13 cellular contexts compared by ENCODE assay signal in genomic region chr19:1216756-1217155, GRCh38. TPM values are rescaled to one million over a fixed set of nuclear protein-coding genes. Genes with fewer than 3 reads are reported as not detected.
A peak's percentile ranks its signal among the peaks of the same experiment; 100 is the strongest.
DNase-seq lines count a peak whose midpoint lies in the region; ATAC-seq and TF ChIP-seq lines count a peak whose summit lies in the region.
"Had no signal": no experiment of that assay in that cellular context is flagged by ENCODE, and none has a peak within 500 bp of the region (broad histone marks: within the 10 kb centered on the region; RNA-seq: fewer than 3 reads in every experiment).

No MANE protein-coding gene starts in this region.

- no peaks in the 10 kb centered on the region for H3K9me3 Mint-ChIP-seq in activated T-helper 1 cell treated with anti-CD3 and anti-CD28 coated beads, Interleukin-12 subunit alpha, Interleukin-12 subunit beta, Interleukin-2, Interleukin-4 antibody, amounts not matched to agents 30 ng/mL and 10 ng/mL and 1 ng/mL, durations not matched to agents 14 hours and 24 hours and 36 hours
- H3K9me3 Mint-ChIP-seq: dendritic cell treated with granulocyte-macrophage colony-stimulating factor and Interleukin-4, amounts not matched to agents 40 ng/mL and 50 ng/mL, for 4 days; mesothelial cell of epicardium had no signal

- H3K27me3 Mint-ChIP-seq in activated T-helper 1 cell treated with anti-CD3 and anti-CD28 coated beads, Interleukin-12 subunit alpha, Interleukin-12 subunit beta, Interleukin-2, Interleukin-4 antibody, amounts not matched to agents 30 ng/mL and 10 ng/mL and 1 ng/mL, durations not matched to agents 14 hours and 24 hours and 36 hours (ENCODE audit: insufficient read depth), result no peaks in the 10 kb centered on the region
- H3K27me3 Mint-ChIP-seq: dendritic cell treated with granulocyte-macrophage colony-stimulating factor and Interleukin-4, amounts not matched to agents 40 ng/mL and 50 ng/mL, for 4 days had no signal

- H3K27me3 ChIP-seq in heart right ventricle, result no peaks in the 10 kb centered on the region
- no peaks in the 10 kb centered on the region for H3K27me3 ChIP-seq in gastroesophageal sphincter
- no peaks in the 10 kb centered on the region for H3K27me3 ChIP-seq in thoracic aorta (replicated peaks; ENCODE audit: insufficient read depth)

- peaks cover 44 to 99% (median 88%) of the 10 kb centered on the region in 9 donors for H3K4me1 ChIP-seq in heart right ventricle
- H3K4me1 ChIP-seq in gastroesophageal sphincter, result peaks cover 0 to 100% (median 55%) of the 10 kb centered on the region in 3 donors
- peaks cover 47 to 80% of the 10 kb centered on the region in 2 donors for H3K4me1 ChIP-seq in thoracic aorta (ENCODE audit: control insufficient read depth in 1 of 2, low read depth in 2 of 2)

- 79 to 83% methylated on average over 12 of the region's 12 CpGs for WGBS in heart right ventricle, 2 donors
- WGBS in gastroesophageal sphincter (ENCODE audit: low coverage in 1 of 2), 2 donors, result 67 to 86% methylated on average over 3 of the region's 12 CpGs

- H3K4me3 ChIP-seq in heart right ventricle (no peak overlapping the region), gastroesophageal sphincter (no peak overlapping the region), thoracic aorta (no peak overlapping the region)

- no peak for TF ChIP-seq POLR2A in gastroesophageal sphincter (IDR thresholded peaks at IDR 0.05)

- H3K27ac ChIP-seq in heart right ventricle (peak overlapping the region in 9 of 10 donors; percentile 80 to 94 (median 92)), gastroesophageal sphincter (peak overlapping the region in 3 of 4 donors; percentile 87 to 89 (median 87)), thoracic aorta (peak overlapping the region; percentile 96 to 97)

- H3K27ac Mint-ChIP-seq in activated T-helper 1 cell treated with anti-CD3 and anti-CD28 coated beads, Interleukin-12 subunit alpha, Interleukin-12 subunit beta, Interleukin-2, Interleukin-4 antibody, amounts not matched to agents 30 ng/mL and 10 ng/mL and 1 ng/mL, durations not matched to agents 14 hours and 24 hours and 36 hours, result no peak overlapping the region
- H3K27ac Mint-ChIP-seq: dendritic cell treated with granulocyte-macrophage colony-stimulating factor and Interleukin-4, amounts not matched to agents 40 ng/mL and 50 ng/mL, for 4 days had no signal

- intact Hi-C loops in heart right ventricle (cut with DNase I), result no loop called here
- intact Hi-C loops in Right ventricle myocardium superior (cut with DNase I), result no loop called here
- intact Hi-C loops in activated T-helper 1 cell treated with anti-CD3 and anti-CD28 coated beads, Interleukin-12 subunit alpha, Interleukin-12 subunit beta, Interleukin-2, Interleukin-4 antibody, amounts not matched to agents 30 ng/mL and 10 ng/mL and 1 ng/mL, durations not matched to agents 14 hours and 24 hours and 36 hours (cut with micrococcal nuclease), result no loop called here

- H3K9me3 ChIP-seq in heart right ventricle (no peaks in the 10 kb centered on the region), gastroesophageal sphincter (no peaks in the 10 kb centered on the region), thoracic aorta (no peaks in the 10 kb centered on the region)

- H3K36me3 ChIP-seq in heart right ventricle, result peaks cover 0 to 38% (median 17%) of the 10 kb centered on the region in 9 donors
- peaks cover 0 to 26% of the 10 kb centered on the region in 2 donors for H3K36me3 ChIP-seq in gastroesophageal sphincter
- peaks cover 15% of the 10 kb centered on the region for H3K36me3 ChIP-seq in thoracic aorta

- DNase-seq in heart right ventricle, result no peak
- DNase-seq in Right ventricle myocardium superior, result no peak
- DNase-seq in thoracic aorta (ENCODE audit: low spot score), result no peak
- DNase-seq in activated T-helper 1 cell treated with anti-CD3 and anti-CD28 coated beads, Interleukin-12 subunit alpha, Interleukin-12 subunit beta, Interleukin-2, Interleukin-4 antibody, amounts not matched to agents 30 ng/mL and 10 ng/mL and 1 ng/mL, durations not matched to agents 14 hours and 24 hours and 36 hours (ENCODE audit: low spot score), result no peak
- no peak for DNase-seq in activated CD4-positive, CD25-positive, alpha-beta regulatory T cell treated with anti-CD3 and anti-CD28 coated beads, Interleukin-2, amount 50 U/mL, for 72 hours
- DNase-seq: NCI-H1417; NCI-H524; posterior cingulate gyrus; SHP77; stimulated activated CD4-positive, alpha-beta T cell treated with anti-CD3 and anti-CD28 coated beads, Interleukin-2, amount 100 ng/mL, for 24 hours had no signal

- no peak for TF ChIP-seq EP300 in gastroesophageal sphincter (IDR thresholded peaks at IDR 0.05)

- peaks cover 10% of the 10 kb centered on the region for H3K36me3 Mint-ChIP-seq in activated T-helper 1 cell treated with anti-CD3 and anti-CD28 coated beads, Interleukin-12 subunit alpha, Interleukin-12 subunit beta, Interleukin-2, Interleukin-4 antibody, amounts not matched to agents 30 ng/mL and 10 ng/mL and 1 ng/mL, durations not matched to agents 14 hours and 24 hours and 36 hours (ENCODE audit: low read depth)

- TF ChIP-seq CTCF in heart right ventricle (IDR thresholded peaks at IDR 0.05), result no peak
- no peak for TF ChIP-seq CTCF in gastroesophageal sphincter (IDR thresholded peaks at IDR 0.05)
- no peak for TF ChIP-seq CTCF in thoracic aorta (IDR thresholded peaks at IDR 0.05)

- H3K4me1 Mint-ChIP-seq in activated T-helper 1 cell treated with anti-CD3 and anti-CD28 coated beads, Interleukin-12 subunit alpha, Interleukin-12 subunit beta, Interleukin-2, Interleukin-4 antibody, amounts not matched to agents 30 ng/mL and 10 ng/mL and 1 ng/mL, durations not matched to agents 14 hours and 24 hours and 36 hours (ENCODE audit: low read depth), result peaks cover 14% of the 10 kb centered on the region

- ATAC-seq in heart right ventricle (no peak), Right ventricle myocardium superior (ENCODE audit: poor library complexity) (no peak), gastroesophageal sphincter (no peak), thoracic aorta (ENCODE audit: insufficient number of reproducible peaks, low FRiP score, low read depth) (no peak)

- H3K4me3 Mint-ChIP-seq in activated T-helper 1 cell treated with anti-CD3 and anti-CD28 coated beads, Interleukin-12 subunit alpha, Interleukin-12 subunit beta, Interleukin-2, Interleukin-4 antibody, amounts not matched to agents 30 ng/mL and 10 ng/mL and 1 ng/mL, durations not matched to agents 14 hours and 24 hours and 36 hours, result no peak overlapping the region
- H3K4me3 Mint-ChIP-seq: dendritic cell treated with granulocyte-macrophage colony-stimulating factor and Interleukin-4, amounts not matched to agents 40 ng/mL and 50 ng/mL, for 4 days; mesothelial cell of epicardium had no signal

RNA-seq across cellular contexts. Expression of gene STK11, which starts 11.2 kb away (rescaled TPM):
- total RNA-seq in heart right ventricle (10 to 100 TPM; 43.7 to 71.6 (median 46.6) TPM), Right ventricle myocardium superior (54.8 TPM), gastroesophageal sphincter (10 to 100 TPM; 56.8 to 80.7 (median 60.9) TPM), thoracic aorta (10 to 100 TPM; 60.2 to 70.0 TPM)
- 10 to 100 TPM; 41.1 to 70.4 TPM for polyA plus RNA-seq in heart right ventricle
- 69.6 and 71.3 TPM in 2 replicates for total RNA-seq in activated T-helper 1 cell treated with anti-CD3 and anti-CD28 coated beads, Interleukin-12 subunit alpha, Interleukin-12 subunit beta, Interleukin-2, Interleukin-4 antibody, amounts not matched to agents 30 ng/mL and 10 ng/mL and 1 ng/mL, durations not matched to agents 14 hours and 24 hours and 36 hours

RNA-seq across cellular contexts. Expression of gene CBARP, which starts 21.0 kb away (rescaled TPM):
- total RNA-seq in heart right ventricle (1 to 10 TPM in 9 of 10 donors, under 1 TPM in 1; 0.96 to 2.2 (median 1.4) TPM), Right ventricle myocardium superior (1.1 TPM), gastroesophageal sphincter (under 1 TPM in 3 of 4 donors, not detected in 1; 0.13 to 0.73 (median 0.49) TPM), thoracic aorta (1 to 10 TPM in 1 of 2 donors, under 1 TPM in 1; 0.27 to 1.9 TPM)
- polyA plus RNA-seq in heart right ventricle, result 1 to 10 TPM in 1 of 2 donors, under 1 TPM in 1; 0.73 to 1.3 TPM
- total RNA-seq in activated T-helper 1 cell treated with anti-CD3 and anti-CD28 coated beads, Interleukin-12 subunit alpha, Interleukin-12 subunit beta, Interleukin-2, Interleukin-4 antibody, amounts not matched to agents 30 ng/mL and 10 ng/mL and 1 ng/mL, durations not matched to agents 14 hours and 24 hours and 36 hours, result 1.5 and 1.8 TPM in 2 replicates

RNA-seq across cellular contexts. Expression of gene ATP5F1D, which starts 24.8 kb away (rescaled TPM):
- total RNA-seq in heart right ventricle, result 100 to 1,000 TPM; 491 to 770 (median 553) TPM
- polyA plus RNA-seq in heart right ventricle, result 1,000 to 10,000 TPM in 1 of 2 donors, 100 to 1,000 TPM in 1; 821 to 2,879 TPM
- 692 TPM for total RNA-seq in Right ventricle myocardium superior
- total RNA-seq in gastroesophageal sphincter, result 100 to 1,000 TPM in 1 of 4 donors, 10 to 100 TPM in 3; 62.3 to 116 (median 84.1) TPM
- 10 to 100 TPM; 40.4 to 45.1 TPM for total RNA-seq in thoracic aorta
- total RNA-seq in activated T-helper 1 cell treated with anti-CD3 and anti-CD28 coated beads, Interleukin-12 subunit alpha, Interleukin-12 subunit beta, Interleukin-2, Interleukin-4 antibody, amounts not matched to agents 30 ng/mL and 10 ng/mL and 1 ng/mL, durations not matched to agents 14 hours and 24 hours and 36 hours, result 234 and 239 TPM in 2 replicates

RNA-seq across cellular contexts. Expression of gene MIDN, which starts 31.6 kb away (rescaled TPM):
- total RNA-seq in heart right ventricle (100 to 1,000 TPM in 2 of 10 donors, 10 to 100 TPM in 8; 45.9 to 236 (median 68.5) TPM), Right ventricle myocardium superior (54.1 TPM), gastroesophageal sphincter (10 to 100 TPM; 20.0 to 40.1 (median 24.2) TPM), thoracic aorta (100 to 1,000 TPM in 1 of 2 donors, 10 to 100 TPM in 1; 80.1 to 124 TPM)
- polyA plus RNA-seq in heart right ventricle, result 10 to 100 TPM; 22.7 to 48.6 TPM
- total RNA-seq in activated T-helper 1 cell treated with anti-CD3 and anti-CD28 coated beads, Interleukin-12 subunit alpha, Interleukin-12 subunit beta, Interleukin-2, Interleukin-4 antibody, amounts not matched to agents 30 ng/mL and 10 ng/mL and 1 ng/mL, durations not matched to agents 14 hours and 24 hours and 36 hours, result 87.6 and 91.6 TPM in 2 replicates

RNA-seq across cellular contexts. Expression of gene SBNO2, which starts 42.7 kb away (rescaled TPM):
- total RNA-seq in heart right ventricle (10 to 100 TPM; 12.6 to 61.3 (median 16.1) TPM), Right ventricle myocardium superior (15.1 TPM), gastroesophageal sphincter (10 to 100 TPM; 14.9 to 67.2 (median 20.9) TPM), thoracic aorta (100 to 1,000 TPM in 1 of 2 donors, 10 to 100 TPM in 1; 55.4 to 182 TPM)
- 10 to 100 TPM; 12.6 to 18.7 TPM for polyA plus RNA-seq in heart right ventricle
- total RNA-seq in activated T-helper 1 cell treated with anti-CD3 and anti-CD28 coated beads, Interleukin-12 subunit alpha, Interleukin-12 subunit beta, Interleukin-2, Interleukin-4 antibody, amounts not matched to agents 30 ng/mL and 10 ng/mL and 1 ng/mL, durations not matched to agents 14 hours and 24 hours and 36 hours, result 95.5 and 96.9 TPM in 2 replicates
